In the genomic region with DNA sequence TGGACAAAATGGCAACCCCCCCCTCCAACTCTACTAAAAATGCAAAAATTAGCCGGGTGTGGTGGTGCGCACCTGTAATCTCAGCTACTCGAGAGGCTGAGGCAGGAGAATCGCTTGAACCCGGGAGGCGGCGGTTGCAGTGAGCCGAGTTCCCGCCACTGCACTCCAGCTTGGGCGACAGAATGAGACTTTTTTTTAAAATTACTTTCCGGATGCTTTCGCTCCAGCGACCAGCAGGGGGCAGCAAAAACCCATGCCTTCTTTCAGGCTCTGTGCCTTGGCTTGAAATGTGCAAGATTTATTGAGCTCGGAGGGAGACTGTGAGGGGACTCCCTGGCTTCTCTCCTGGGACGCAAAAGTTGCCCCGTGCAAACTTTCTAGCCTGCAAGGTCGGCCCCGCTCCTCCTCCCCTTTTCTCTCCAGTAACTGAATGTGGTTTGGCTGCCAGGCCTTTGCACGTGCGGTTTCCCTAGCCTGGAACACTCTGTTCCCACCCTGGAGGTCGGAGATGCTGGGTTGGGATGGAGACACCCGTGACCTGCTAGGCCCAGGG, we compare ENCODE assay signal across 9 cellular contexts.
DNase-seq lines count a peak whose midpoint lies in the region; ATAC-seq and TF ChIP-seq lines count a peak whose summit lies in the region.
"Had no signal": no experiment of that assay in that cellular context is flagged by ENCODE, and none has a peak within 500 bp of the region (broad histone marks: within the 10 kb centered on the region; RNA-seq: fewer than 3 reads in every experiment).

No MANE protein-coding gene starts in this region.

- peak; percentile 95 for TF ChIP-seq CTCF in HFFc6 (IDR thresholded peaks at IDR 0.05)
- peak; percentile 84 for TF ChIP-seq CTCF in neural crest cell (conservative IDR thresholded peaks at IDR 0.05)

- H3K4me3 ChIP-seq in CD4-positive, CD25-positive, alpha-beta regulatory T cell (ENCODE audit: low read depth, low read length), result no peak overlapping the region

- H3K27ac Mint-ChIP-seq in CD4-positive, CD25-positive, alpha-beta regulatory T cell, result no peak overlapping the region
- H3K27ac Mint-ChIP-seq in HFFc6 (no peak overlapping the region), neural crest cell (ENCODE audit: unreplicated experiment) (no peak overlapping the region)
- no peak overlapping the region for H3K27ac Mint-ChIP-seq in stimulated activated naive CD8-positive, alpha-beta T cell treated with anti-CD3 and anti-CD28 coated beads, Interleukin-15, amount 100 ng/mL, for 72 hours
- H3K27ac Mint-ChIP-seq: IgD-negative memory B cell had no signal

- H3K9me3 Mint-ChIP-seq in CD4-positive, CD25-positive, alpha-beta regulatory T cell, result peaks cover 0 to 7% (median 3%) of the 10 kb centered on the region in 7 donors
- H3K9me3 Mint-ChIP-seq in HFFc6, result peaks cover 6% of the 10 kb centered on the region
- peaks cover 5% of the 10 kb centered on the region for H3K9me3 Mint-ChIP-seq in activated T-cell treated with anti-CD3 and anti-CD28 coated beads, Interleukin-2, amount 50 U/mL, for 4 hours
- H3K9me3 Mint-ChIP-seq in neural crest cell, result no peaks in the 10 kb centered on the region
- H3K9me3 Mint-ChIP-seq in stimulated activated naive CD8-positive, alpha-beta T cell treated with anti-CD3 and anti-CD28 coated beads, Interleukin-15, amount 100 ng/mL, for 72 hours, result peaks cover 5 to 13% of the 10 kb centered on the region in 2 donors

- peaks cover 10% of the 10 kb centered on the region for H3K27me3 Mint-ChIP-seq in CD4-positive, CD25-positive, alpha-beta regulatory T cell
- H3K27me3 Mint-ChIP-seq in HFFc6 (ENCODE audit: insufficient read depth) (peaks cover 14% of the 10 kb centered on the region), neural crest cell (ENCODE audit: low read depth) (peaks cover 44% of the 10 kb centered on the region)
- peaks cover 18% of the 10 kb centered on the region for H3K27me3 Mint-ChIP-seq in activated T-cell treated with anti-CD3 and anti-CD28 coated beads, Interleukin-2, amount 50 U/mL, for 4 hours (ENCODE audit: low read depth)
- peaks cover 30% of the 10 kb centered on the region for H3K27me3 Mint-ChIP-seq in stimulated activated naive CD8-positive, alpha-beta T cell treated with anti-CD3 and anti-CD28 coated beads, Interleukin-15, amount 100 ng/mL, for 72 hours

- H3K4me3 Mint-ChIP-seq in CD4-positive, CD25-positive, alpha-beta regulatory T cell, result no peak overlapping the region
- H3K4me3 Mint-ChIP-seq in HFFc6 (no peak overlapping the region), neural crest cell (no peak overlapping the region)
- H3K4me3 Mint-ChIP-seq in activated T-cell treated with anti-CD3 and anti-CD28 coated beads, Interleukin-2, amount 50 U/mL, for 4 hours, result no peak overlapping the region
- no peak overlapping the region for H3K4me3 Mint-ChIP-seq in stimulated activated naive CD8-positive, alpha-beta T cell treated with anti-CD3 and anti-CD28 coated beads, Interleukin-15, amount 100 ng/mL, for 72 hours
- H3K4me3 Mint-ChIP-seq: IgD-negative memory B cell had no signal

- ATAC-seq in CD4-positive, CD25-positive, alpha-beta regulatory T cell (ENCODE audit: low read depth in 2 of 2), result peak in 1 of 2 donors; percentile 66
- ATAC-seq in activated T-cell treated with anti-CD3 and anti-CD28 coated beads, Interleukin-2, amount 50 U/mL, for 4 hours, result peak; percentile 61 to 68
- ATAC-seq in stimulated activated naive CD8-positive, alpha-beta T cell treated with anti-CD3 and anti-CD28 coated beads, Interleukin-15, amount 100 ng/mL, for 72 hours, result peak; percentile 69
- no peak for ATAC-seq in HG03439 (IDR thresholded peaks at IDR 0.05; ENCODE audit: unreplicated experiment)

- DNase-seq in CD4-positive, CD25-positive, alpha-beta regulatory T cell, result peak; percentile 56 to 76 (median 74)
- DNase-seq in HFFc6 (peak; percentile 29), OCI-M1 (lab: John Stamatoyannopoulos, UW) (peak; percentile 77), fibroblast of peridontal ligament (ENCODE audit: extremely low read depth) (peak; percentile 75), neural crest cell (ENCODE audit: low read depth, low spot score) (peak; percentile 88)
- peak; percentile 76 for DNase-seq in activated T-cell treated with anti-CD3 and anti-CD28 coated beads, Interleukin-2, amount 50 U/mL, for 4 hours
- peak; percentile 74 to 78 for DNase-seq in stimulated activated naive CD8-positive, alpha-beta T cell treated with anti-CD3 and anti-CD28 coated beads, Interleukin-15, amount 100 ng/mL, for 72 hours

- H3K36me3 ChIP-seq in CD4-positive, CD25-positive, alpha-beta regulatory T cell (ENCODE audit: control insufficient read depth, insufficient read depth, low read length), result no peaks in the 10 kb centered on the region

- peaks cover 3 to 7% of the 10 kb centered on the region in 2 experiments for H3K9me3 ChIP-seq in CD4-positive, CD25-positive, alpha-beta regulatory T cell (ENCODE audit: control insufficient read depth in 2 of 2, low read length in 2 of 2)

- peaks cover 4% of the 10 kb centered on the region for H3K27me3 ChIP-seq in CD4-positive, CD25-positive, alpha-beta regulatory T cell (ENCODE audit: control insufficient read depth, insufficient read depth, low read length)

- peaks cover 3% of the 10 kb centered on the region for H3K4me1 ChIP-seq in CD4-positive, CD25-positive, alpha-beta regulatory T cell (ENCODE audit: control insufficient read depth, insufficient read depth, low read length, poor library complexity, severe bottlenecking)

- H3K36me3 Mint-ChIP-seq in CD4-positive, CD25-positive, alpha-beta regulatory T cell, result no peaks in the 10 kb centered on the region
- H3K36me3 Mint-ChIP-seq in HFFc6 (ENCODE audit: low read depth), result peaks cover 4% of the 10 kb centered on the region; the same call in 1 of the 2 replicates
- H3K36me3 Mint-ChIP-seq in activated T-cell treated with anti-CD3 and anti-CD28 coated beads, Interleukin-2, amount 50 U/mL, for 4 hours (ENCODE audit: insufficient read depth), result peaks cover 2% of the 10 kb centered on the region
- H3K36me3 Mint-ChIP-seq in neural crest cell (ENCODE audit: low read depth), result no peaks in the 10 kb centered on the region

- peaks cover 0 to 3% (median 1%) of the 10 kb centered on the region in 4 donors for H3K4me1 Mint-ChIP-seq in CD4-positive, CD25-positive, alpha-beta regulatory T cell
- H3K4me1 Mint-ChIP-seq in HFFc6 (ENCODE audit: low read depth) (no peaks in the 10 kb centered on the region), neural crest cell (no peaks in the 10 kb centered on the region)
- H3K4me1 Mint-ChIP-seq in activated T-cell treated with anti-CD3 and anti-CD28 coated beads, Interleukin-2, amount 50 U/mL, for 4 hours (ENCODE audit: low read depth), result peaks cover 3% of the 10 kb centered on the region
- no peaks in the 10 kb centered on the region for H3K4me1 Mint-ChIP-seq in stimulated activated naive CD8-positive, alpha-beta T cell treated with anti-CD3 and anti-CD28 coated beads, Interleukin-15, amount 100 ng/mL, for 72 hours

- no peak overlapping the region for H3K27ac ChIP-seq in CD4-positive, CD25-positive, alpha-beta regulatory T cell (ENCODE audit: insufficient read depth, low read length, poor library complexity, severe bottlenecking)

Comparison
In these comparisons a context has a peak if more than half of its experiments do, and no peak if none do; other contexts are left out.
1. DNase-seq: peak in every context shown above with its lines; median percentile 88 in neural crest cell; 77 in OCI-M1; 76 in activated T-cell treated with anti-CD3 and anti-CD28 coated beads, Interleukin-2, amount 50 U/mL, for 4 hours; 76 in stimulated activated naive CD8-positive, alpha-beta T cell treated with anti-CD3 and anti-CD28 coated beads, Interleukin-15, amount 100 ng/mL, for 72 hours; 75 in fibroblast of peridontal ligament; 74 in CD4-positive, CD25-positive, alpha-beta regulatory T cell; 29 in HFFc6.